In the genomic region with DNA sequence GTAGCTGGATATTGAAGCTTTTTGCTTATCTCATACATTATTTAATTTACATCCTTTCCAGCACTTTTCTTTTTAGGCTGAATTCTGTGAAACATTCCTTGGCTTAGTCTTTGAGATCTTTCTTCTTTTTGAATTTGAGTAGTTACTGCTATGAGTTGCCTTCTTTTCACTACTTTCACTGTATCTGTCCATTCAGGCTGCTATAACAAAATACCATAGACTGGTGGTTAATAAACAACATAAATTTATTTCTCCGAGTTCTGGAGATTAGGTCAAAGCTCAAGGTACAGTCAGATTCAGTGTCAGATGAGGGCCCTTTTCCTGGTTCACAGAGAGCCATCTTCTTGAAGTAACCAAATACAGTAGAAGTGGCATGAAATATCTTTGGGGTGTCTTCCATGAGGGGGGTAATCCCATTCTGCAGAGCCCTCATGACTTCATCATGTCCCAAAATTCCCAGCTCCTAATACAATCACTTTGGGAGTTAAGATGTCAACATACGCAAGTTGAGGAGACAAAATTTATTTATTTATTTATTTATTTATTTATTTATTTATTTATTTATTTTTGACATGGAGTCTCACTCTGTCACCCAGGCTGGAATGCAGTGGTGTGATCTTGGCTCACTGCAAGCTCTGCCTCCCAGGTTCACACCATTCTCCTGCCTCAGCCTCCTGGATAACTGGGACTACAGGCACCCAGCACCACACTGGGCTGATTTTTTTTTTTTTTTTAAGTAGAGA, we compare ENCODE assay signal across 26 cellular contexts.
"Had no signal": no experiment of that assay in that cellular context is flagged by ENCODE, and none has a peak within 500 bp of the region (broad histone marks: within the 10 kb centered on the region; RNA-seq: fewer than 3 reads in every experiment).

No MANE protein-coding gene starts in this region.

- FAIRE-seq: colon, islet of Langerhans, keratinocyte had no signal

- H3K27me3 Mint-ChIP-seq: naive B cell had no signal

- H3K4me3 ChIP-seq: coronary artery, dorsolateral prefrontal cortex, esophagus squamous epithelium, gastrocnemius medialis, heart right ventricle, left lung, lower lobe of right lung, mucosa of descending colon had no signal

- H3K4me1 ChIP-seq: esophagus squamous epithelium, gastrocnemius medialis, heart right ventricle, left lung, lower lobe of right lung had no signal

- H3K27me3 ChIP-seq: dorsolateral prefrontal cortex, esophagus squamous epithelium, gastrocnemius medialis, heart right ventricle, left lung had no signal

- H3K4me1 Mint-ChIP-seq: mesothelial cell of epicardium, naive B cell had no signal

- H3K4me3 Mint-ChIP-seq: mesothelial cell of epicardium, naive B cell had no signal

- H3K27ac ChIP-seq: coronary artery, dorsolateral prefrontal cortex, epithelial cell of prostate, esophagus squamous epithelium, gastrocnemius medialis, heart right ventricle, left lung, lower lobe of right lung had no signal

- DNase-seq: dermis blood vessel endothelial cell; dorsolateral prefrontal cortex; effector CD4-positive, alpha-beta T cell; effector memory CD4-positive, alpha-beta T cell; erythroblast; esophagus squamous epithelium; foreskin fibroblast; foreskin melanocyte; gastrocnemius medialis; glutamatergic neuron; head of caudate nucleus; heart right ventricle; hippocampal formation; left cardiac atrium; left lung; left ventricle myocardium superior; lower lobe of right lung; mesenchymal stem cell; mucosa of descending colon; naive B cell had no signal

- ATAC-seq: gastrocnemius medialis, heart right ventricle, left cardiac atrium, left lung, left ventricle myocardium superior, lower lobe of right lung, mucosa of descending colon had no signal

- H3K27ac Mint-ChIP-seq: mesothelial cell of epicardium had no signal
